ENCODE assay signal across 28 cellular contexts in genomic region chr16:58656872-58657271, GRCh38.
"Had no signal": no experiment of that assay in that cellular context is flagged by ENCODE, and none has a peak within 500 bp of the region (broad histone marks: within the 10 kb centered on the region; RNA-seq: fewer than 3 reads in every experiment).

No MANE protein-coding gene starts in this region.

- ATAC-seq: activated CD4-positive, CD25-positive, alpha-beta regulatory T cell treated with anti-CD3 and anti-CD28 coated beads, Interleukin-2, amount 50 U/mL, for 24 hours; activated CD8-positive, alpha-beta T cell treated with anti-CD3 and anti-CD28 coated beads for 36 hours; activated T-cell treated with anti-CD3 and anti-CD28 coated beads, Interleukin-2, amount 50 U/mL, for 4 hours; activated T-helper 17 cell treated with anti-CD3 and anti-CD28 coated beads, Interleukin-2, amount 50 U/mL, for 72 hours; gastroesophageal sphincter; T-helper 17 cell had no signal

- H3K9me3 ChIP-seq: esophagus squamous epithelium, gastroesophageal sphincter had no signal

- H3K4me3 ChIP-seq: esophagus squamous epithelium, gastroesophageal sphincter had no signal

- H3K27me3 Mint-ChIP-seq: activated T-helper 17 cell treated with anti-CD3 and anti-CD28 coated beads, Interleukin-2, amount 50 U/mL, for 72 hours had no signal

- H3K36me3 ChIP-seq: brain microvascular endothelial cell, esophagus squamous epithelium, gastroesophageal sphincter, WERI-Rb-1 had no signal

- H3K27ac ChIP-seq: brain microvascular endothelial cell, epithelial cell of prostate, esophagus squamous epithelium, gastroesophageal sphincter, WERI-Rb-1 had no signal

- H3K4me1 Mint-ChIP-seq: activated B cell treated with CpG ODN at 0.5 μM for 24 hours; activated T-helper 17 cell treated with anti-CD3 and anti-CD28 coated beads, Interleukin-2, amount 50 U/mL, for 72 hours; central memory CD8-positive, alpha-beta T cell had no signal

- H3K4me1 ChIP-seq: gastroesophageal sphincter had no signal

- H3K9me3 Mint-ChIP-seq: activated B cell treated with CpG ODN at 0.5 μM for 24 hours; activated CD8-positive, alpha-beta T cell treated with anti-CD3 and anti-CD28 coated beads for 36 hours; activated T-cell treated with anti-CD3 and anti-CD28 coated beads, Interleukin-2, amount 50 U/mL, for 4 hours; activated T-helper 17 cell treated with anti-CD3 and anti-CD28 coated beads, Interleukin-2, amount 50 U/mL, for 72 hours; central memory CD8-positive, alpha-beta T cell; T-helper 2 cell treated with Interferon-gamma antibody and Interleukin-4, amounts not matched to agents 5 μg/mL and 100 μg/mL, for 36 hours had no signal

- DNase-seq: activated B cell treated with CpG ODN at 0.5 μM for 24 hours; activated CD4-positive, alpha-beta T cell treated with anti-CD3 and anti-CD28 coated beads for 48 hours; activated CD4-positive, alpha-beta T cell treated with anti-CD3 and anti-CD28 coated beads, Interleukin-2, amount 50 U/mL, for 1 hour; activated CD4-positive, alpha-beta T cell treated with anti-CD3 and anti-CD28 coated beads, Interleukin-2, amount 50 U/mL, for 48 hours; activated CD8-positive, alpha-beta memory T cell treated with anti-CD3 and anti-CD28 coated beads for 24 hours; activated CD8-positive, alpha-beta T cell treated with anti-CD3 and anti-CD28 coated beads for 36 hours; activated effector memory CD4-positive, alpha-beta T cell treated with Interleukin-2 at 50 U/mL for 16 hours; activated gamma-delta T cell treated with Interleukin-2 at 50 U/mL for 16 hours; activated naive CD4-positive, alpha-beta T cell treated with anti-CD3 and anti-CD28 coated beads, Interleukin-2, amount 50 U/mL, for 16 hours; activated naive CD4-positive, alpha-beta T cell treated with Interleukin-2 at 50 U/mL for 16 hours; activated T-cell treated with anti-CD3 and anti-CD28 coated beads, Interleukin-2, amount 50 U/mL, for 4 hours; amniotic stem cell; anterior cingulate cortex; brain microvascular endothelial cell; effector CD8-positive, alpha-beta T cell; esophagus squamous epithelium; foreskin melanocyte; T-helper 1 cell; T-helper 17 cell; T1000; WERI-Rb-1 had no signal

- H3K4me3 Mint-ChIP-seq: activated B cell treated with CpG ODN at 0.5 μM for 24 hours; activated CD8-positive, alpha-beta T cell treated with anti-CD3 and anti-CD28 coated beads for 36 hours; activated naive CD8-positive, alpha-beta T cell; activated T-cell treated with anti-CD3 and anti-CD28 coated beads, Interleukin-2, amount 50 U/mL, for 4 hours; activated T-helper 17 cell treated with anti-CD3 and anti-CD28 coated beads, Interleukin-2, amount 50 U/mL, for 72 hours; central memory CD8-positive, alpha-beta T cell; T-helper 17 cell; T-helper 2 cell treated with Interferon-gamma antibody and Interleukin-4, amounts not matched to agents 5 μg/mL and 100 μg/mL, for 36 hours had no signal

- H3K27ac Mint-ChIP-seq: activated B cell treated with CpG ODN at 0.5 μM for 24 hours; activated CD8-positive, alpha-beta T cell treated with anti-CD3 and anti-CD28 coated beads for 36 hours; activated naive CD8-positive, alpha-beta T cell; activated T-helper 17 cell treated with anti-CD3 and anti-CD28 coated beads, Interleukin-2, amount 50 U/mL, for 72 hours; T-helper 17 cell; T-helper 2 cell treated with Interferon-gamma antibody and Interleukin-4, amounts not matched to agents 5 μg/mL and 100 μg/mL, for 36 hours had no signal

- H3K36me3 Mint-ChIP-seq: activated naive CD8-positive, alpha-beta T cell had no signal

- H3K27me3 ChIP-seq: brain microvascular endothelial cell, esophagus squamous epithelium, gastroesophageal sphincter had no signal
